16 cellular contexts compared by ENCODE assay signal in the genomic region with DNA sequence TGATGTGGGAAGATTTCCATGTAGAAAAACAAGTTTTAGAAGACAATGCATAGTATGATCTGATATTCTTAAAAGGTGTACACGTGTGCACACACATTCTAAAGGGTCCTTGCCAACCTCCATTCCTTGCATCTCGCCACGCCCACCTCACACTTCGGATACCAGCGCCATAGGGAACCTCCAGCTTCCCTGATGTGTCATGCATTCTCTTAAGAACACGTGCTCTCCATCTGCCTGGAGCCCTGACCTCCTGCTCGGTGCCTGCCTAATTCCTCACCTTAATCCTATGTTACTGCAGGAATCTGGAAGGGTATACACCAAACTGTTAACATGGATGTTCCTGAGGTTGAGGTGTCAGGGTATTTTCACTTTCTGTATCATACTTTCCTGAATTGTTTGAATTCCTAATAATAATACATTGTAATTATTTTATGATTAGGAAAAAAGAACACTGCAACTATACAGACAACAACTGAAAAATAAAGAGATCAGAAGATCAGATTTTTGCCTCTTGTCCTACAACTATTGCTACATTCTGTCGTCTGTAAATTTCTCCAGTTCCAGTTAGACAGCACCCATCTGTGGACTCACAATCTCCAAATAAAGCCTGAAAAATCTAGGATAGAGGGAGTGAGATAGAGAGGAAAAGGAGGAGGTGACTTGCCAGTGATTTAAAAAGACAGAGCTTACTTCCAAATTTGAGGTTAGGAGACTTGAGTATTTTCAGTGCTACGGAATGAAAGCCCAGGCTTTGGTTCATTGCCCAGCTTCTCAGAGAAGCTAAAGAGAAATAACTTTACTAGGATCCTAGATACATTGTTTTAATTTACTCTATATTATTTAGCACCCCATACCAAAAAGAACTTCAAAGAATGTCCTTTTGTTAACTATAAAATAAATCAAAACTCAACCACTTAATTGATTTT.
DNase-seq lines count a peak whose midpoint lies in the region; ATAC-seq, FAIRE-seq and TF ChIP-seq lines count a peak whose summit lies in the region.
"Had no signal": no experiment of that assay in that cellular context is flagged by ENCODE, and none has a peak within 500 bp of the region (broad histone marks: within the 10 kb centered on the region; RNA-seq: fewer than 3 reads in every experiment).

No MANE protein-coding gene starts in this region.

- H3K36me3 Mint-ChIP-seq in stimulated activated memory B cell treated with anti-CD40 and anti-IgM and Interleukin-4, amounts not matched to agents 10 μg/mL and 1 μg/mL and 100 μg/mL, for 72 hours = no peaks in the 10 kb centered on the region

- no peak overlapping the region for H3K9ac ChIP-seq in keratinocyte (ENCODE audit: control insufficient read depth, extremely low read depth, insufficient read depth, low read length)
- H3K9ac ChIP-seq: neural progenitor cell had no signal

- H3K4me3 ChIP-seq in ACC112 (ENCODE audit: low read depth, low read length) (peak overlapping the region; percentile 1; the same call in 1 of the 2 replicates), bronchial epithelial cell (ENCODE audit: low read depth, low read length) (no peak overlapping the region), keratinocyte (ENCODE audit: control insufficient read depth in 2 of 3, extremely low read depth in 1 of 3, insufficient read depth in 2 of 3, low read depth in 1 of 3, low read length in 3 of 3) (no peak overlapping the region)
- H3K4me3 ChIP-seq: colonic mucosa, neural progenitor cell, PC-9 had no signal

- peak overlapping the region; percentile 9 for H3K4me2 ChIP-seq in keratinocyte (ENCODE audit: control insufficient read depth, extremely low read depth, insufficient read depth, low read depth, low read length)
- H3K4me2 ChIP-seq: neural progenitor cell, PC-9 had no signal

- H3K27ac ChIP-seq in ACC112 (ENCODE audit: low read depth, low read length) (no peak overlapping the region), keratinocyte (ENCODE audit: control insufficient read depth, insufficient read depth, low read length) (no peak overlapping the region)
- H3K27ac ChIP-seq: colonic mucosa, neural progenitor cell, PC-9 had no signal

- H3K27me3 ChIP-seq in ACC112 (ENCODE audit: insufficient read depth, low read length) (no peaks in the 10 kb centered on the region), bronchial epithelial cell (ENCODE audit: control insufficient read depth, insufficient read depth, low read length) (no peaks in the 10 kb centered on the region), keratinocyte (ENCODE audit: control insufficient read depth, extremely low read depth, insufficient read depth, low read length) (no peaks in the 10 kb centered on the region)
- H3K27me3 ChIP-seq: colonic mucosa, neural progenitor cell had no signal

- no peaks in the 10 kb centered on the region for H3K9me3 ChIP-seq in keratinocyte (ENCODE audit: control insufficient read depth, low read depth, low read length)
- H3K9me3 ChIP-seq: colonic mucosa had no signal

- peaks cover 5% of the 10 kb centered on the region for H3K27me3 Mint-ChIP-seq in stimulated activated memory B cell treated with anti-CD40 and anti-IgM and Interleukin-4, amounts not matched to agents 10 μg/mL and 1 μg/mL and 100 μg/mL, for 72 hours

- no peak overlapping the region for H3K27ac Mint-ChIP-seq in stimulated activated memory B cell treated with anti-CD40 and anti-IgM and Interleukin-4, amounts not matched to agents 10 μg/mL and 1 μg/mL and 100 μg/mL, for 72 hours
- H3K27ac Mint-ChIP-seq: activated CD4-positive, alpha-beta memory T cell treated with anti-CD3 and anti-CD28 coated beads, Interleukin-2, amount 10 ng/mL, durations not matched to agents 7 days and 5 days; B cell; neural progenitor cell had no signal

- H2AFZ ChIP-seq in ACC112 (ENCODE audit: low read length, unreplicated experiment) = peak overlapping the region; percentile 34
- H2AFZ ChIP-seq in keratinocyte (ENCODE audit: control insufficient read depth, low read length) = peak overlapping the region; percentile 10
- H2AFZ ChIP-seq: neural progenitor cell, PC-9 had no signal

- TF ChIP-seq CTCF in bronchial epithelial cell (IDR thresholded peaks at IDR 0.05; ENCODE audit: insufficient read depth, low read length, severe bottlenecking) (no peak), keratinocyte (optimal IDR thresholded peaks at IDR 0.05 in 1 of 3, IDR thresholded peaks at IDR 0.05 in 1 of 3, conservative IDR thresholded peaks at IDR 0.05 in 1 of 3; ENCODE audit: extremely low read depth in 1 of 3, insufficient read depth in 2 of 3, low read length in 3 of 3) (no peak)

- H3K36me3 ChIP-seq in ACC112 (ENCODE audit: insufficient read depth, low read length) (no peaks in the 10 kb centered on the region), bronchial epithelial cell (ENCODE audit: control insufficient read depth, insufficient read depth, low read length) (no peaks in the 10 kb centered on the region), keratinocyte (ENCODE audit: control insufficient read depth in 2 of 2, extremely low read depth in 1 of 2, insufficient read depth in 2 of 2, low read length in 2 of 2) (no peaks in the 10 kb centered on the region)
- H3K36me3 ChIP-seq: colonic mucosa, neural progenitor cell had no signal

- H3K4me1 ChIP-seq in ACC112 (ENCODE audit: control insufficient read depth, insufficient read depth, low read length, unreplicated experiment) = peaks cover 55% of the 10 kb centered on the region
- peaks cover 54% of the 10 kb centered on the region for H3K4me1 ChIP-seq in keratinocyte (ENCODE audit: control insufficient read depth, extremely low read depth, insufficient read depth, low read length)
- H3K4me1 ChIP-seq: colonic mucosa, neural progenitor cell had no signal

- FAIRE-seq in HTR-8/SVneo (lab: Jason Lieb, UNC) = peak; percentile 79
- no peak for FAIRE-seq in bronchial epithelial cell (lab: Jason Lieb, UNC)
- FAIRE-seq in keratinocyte (lab: Jason Lieb, UNC) = peak; percentile 95
- FAIRE-seq: GM18507 had no signal

- no peaks in the 10 kb centered on the region for H3K9me1 ChIP-seq in keratinocyte (ENCODE audit: control insufficient read depth, extremely low read depth, insufficient read depth, low read length)

- no peaks in the 10 kb centered on the region for H3K9me3 Mint-ChIP-seq in stimulated activated memory B cell treated with anti-CD40 and anti-IgM and Interleukin-4, amounts not matched to agents 10 μg/mL and 1 μg/mL and 100 μg/mL, for 72 hours
- H3K9me3 Mint-ChIP-seq: activated CD4-positive, alpha-beta memory T cell treated with anti-CD3 and anti-CD28 coated beads, Interleukin-2, amount 10 ng/mL, durations not matched to agents 7 days and 5 days had no signal

- H3K4me1 Mint-ChIP-seq in stimulated activated memory B cell treated with anti-CD40 and anti-IgM and Interleukin-4, amounts not matched to agents 10 μg/mL and 1 μg/mL and 100 μg/mL, for 72 hours = peaks cover 22% of the 10 kb centered on the region
- H3K4me1 Mint-ChIP-seq: activated CD4-positive, alpha-beta memory T cell treated with anti-CD3 and anti-CD28 coated beads, Interleukin-2, amount 10 ng/mL, durations not matched to agents 7 days and 5 days had no signal

- dilution Hi-C loops in keratinocyte (cut with MboI; ENCODE audit: extremely low pct_ligation_motif_present, low sequenced_read_pairs) = no loop called here

- H3K79me2 ChIP-seq in ACC112 (ENCODE audit: control insufficient read depth, insufficient read depth, low read length, unreplicated experiment) (no peaks in the 10 kb centered on the region), keratinocyte (ENCODE audit: control insufficient read depth, insufficient read depth, low read length) (no peaks in the 10 kb centered on the region)

- no peak overlapping the region for H3K4me3 Mint-ChIP-seq in stimulated activated memory B cell treated with anti-CD40 and anti-IgM and Interleukin-4, amounts not matched to agents 10 μg/mL and 1 μg/mL and 100 μg/mL, for 72 hours
- H3K4me3 Mint-ChIP-seq: activated CD4-positive, alpha-beta memory T cell treated with anti-CD3 and anti-CD28 coated beads, Interleukin-2, amount 10 ng/mL, durations not matched to agents 7 days and 5 days; B cell; neural progenitor cell had no signal

- ATAC-seq in GM21737 (IDR thresholded peaks at IDR 0.05; ENCODE audit: unreplicated experiment) (no peak), HG03175 (IDR thresholded peaks at IDR 0.05; ENCODE audit: unreplicated experiment) (no peak)
- no peak for ATAC-seq in stimulated activated memory B cell treated with anti-CD40 and anti-IgM and Interleukin-4, amounts not matched to agents 10 μg/mL and 1 μg/mL and 100 μg/mL, for 72 hours

- no peak for DNase-seq in HTR-8/SVneo (ENCODE audit: insufficient read length, low spot score)
- DNase-seq in bronchial epithelial cell (ENCODE audit: low read depth) = peak; percentile 59
- DNase-seq in keratinocyte (ENCODE audit: low read depth, low spot score) = no peak
- DNase-seq in mucosa of gallbladder (ENCODE audit: low spot score) = no peak
- DNase-seq: activated CD4-positive, alpha-beta memory T cell treated with anti-CD3 and anti-CD28 coated beads, Interleukin-2, amount 10 ng/mL, durations not matched to agents 7 days and 5 days; activated naive CD4-positive, alpha-beta T cell treated with Interleukin-2 at 50 U/mL for 16 hours; colonic mucosa; NCI-H345; PC-9 had no signal

- H4K20me1 ChIP-seq in keratinocyte (ENCODE audit: control insufficient read depth, extremely low read depth, insufficient read depth, low read length) = no peaks in the 10 kb centered on the region
